22 cellular contexts compared by ENCODE assay signal in the genomic region with DNA sequence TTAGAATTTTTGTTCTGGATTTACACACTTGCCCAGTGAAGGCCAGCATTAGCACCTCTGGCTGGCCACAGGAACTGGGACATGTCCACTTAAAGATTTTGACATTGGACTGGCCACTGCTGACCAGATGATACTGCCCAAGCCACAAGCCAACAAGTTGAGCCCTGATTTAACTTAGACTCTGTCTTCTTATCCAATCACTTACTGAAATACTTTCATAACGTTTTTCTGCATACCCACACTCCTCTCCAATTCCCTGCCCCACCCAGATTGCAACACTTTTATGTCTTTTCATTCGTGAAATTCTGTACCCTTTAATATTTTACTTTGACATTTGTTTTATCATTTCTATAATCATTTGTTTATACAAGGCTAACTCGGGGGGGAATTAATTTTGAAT.
DNase-seq lines count a peak whose midpoint lies in the region; ATAC-seq lines count a peak whose summit lies in the region.
"Had no signal": no experiment of that assay in that cellular context is flagged by ENCODE, and none has a peak within 500 bp of the region (broad histone marks: within the 10 kb centered on the region; RNA-seq: fewer than 3 reads in every experiment).

No MANE protein-coding gene starts in this region.

- no peak for ATAC-seq in naive thymus-derived CD8-positive, alpha-beta T cell
- ATAC-seq in GM18868 (IDR thresholded peaks at IDR 0.05; ENCODE audit: unreplicated experiment), result no peak
- ATAC-seq: GM23338, right lobe of liver had no signal

- H3K79me2 ChIP-seq in GM23248 (ENCODE audit: insufficient read depth), result no peaks in the 10 kb centered on the region

- 2% methylated on average over 3 of the region's 3 CpGs for WGBS in GM23248 (ENCODE audit: low coverage in 1 of 2, low lambda C conversion rate in 2 of 2, missing lambda C conversion rate in 2 of 2), 2 experiments

- CTCF ChIA-PET in activated naive CD4-positive, alpha-beta T cell treated with anti-CD3 and anti-CD28 coated beads, Interleukin-2, amount 10 ng/mL, durations not matched to agents 7 days and 5 days (lab: Charles Lee), result no interaction called here

- no peak overlapping the region for H3K9ac ChIP-seq in GM23248

- no peak overlapping the region for H3K4me3 ChIP-seq in GM23248
- H3K4me3 ChIP-seq: cardiac muscle cell, GM12878, GM23338, right lobe of liver, thyroid gland had no signal

- H3K9me3 Mint-ChIP-seq in activated naive CD4-positive, alpha-beta T cell treated with anti-CD3 and anti-CD28 coated beads, Interleukin-2, amount 10 ng/mL, durations not matched to agents 7 days and 5 days, result peaks cover 51% of the 10 kb centered on the region
- peaks cover 40% of the 10 kb centered on the region for H3K9me3 Mint-ChIP-seq in activated T-helper 2 cell treated with anti-CD3 and anti-CD28 coated beads, Interferon-gamma antibody, Interleukin-2, Interleukin-4, amounts not matched to agents 10 μg/mL and 5 μg/mL and 100 μg/mL, durations not matched to agents 14 hours and 24 hours and 36 hours
- H3K9me3 Mint-ChIP-seq in naive thymus-derived CD8-positive, alpha-beta T cell, result peaks cover 4 to 29% (median 13%) of the 10 kb centered on the region in 9 donors
- H3K9me3 Mint-ChIP-seq: GM23338 had no signal

- H3K4me1 Mint-ChIP-seq in activated naive CD4-positive, alpha-beta T cell treated with anti-CD3 and anti-CD28 coated beads, Interleukin-2, amount 10 ng/mL, durations not matched to agents 7 days and 5 days, result peaks cover 82% of the 10 kb centered on the region
- peaks cover 65% of the 10 kb centered on the region for H3K4me1 Mint-ChIP-seq in activated T-helper 2 cell treated with anti-CD3 and anti-CD28 coated beads, Interferon-gamma antibody, Interleukin-2, Interleukin-4, amounts not matched to agents 10 μg/mL and 5 μg/mL and 100 μg/mL, durations not matched to agents 14 hours and 24 hours and 36 hours (ENCODE audit: low read depth)
- peaks cover 24 to 56% (median 37%) of the 10 kb centered on the region in 4 donors for H3K4me1 Mint-ChIP-seq in naive thymus-derived CD8-positive, alpha-beta T cell
- H3K4me1 Mint-ChIP-seq: GM23338 had no signal

- H3K27me3 Mint-ChIP-seq in activated naive CD4-positive, alpha-beta T cell treated with anti-CD3 and anti-CD28 coated beads, Interleukin-2, amount 10 ng/mL, durations not matched to agents 7 days and 5 days, result no peaks in the 10 kb centered on the region
- H3K27me3 Mint-ChIP-seq in activated T-helper 2 cell treated with anti-CD3 and anti-CD28 coated beads, Interferon-gamma antibody, Interleukin-2, Interleukin-4, amounts not matched to agents 10 μg/mL and 5 μg/mL and 100 μg/mL, durations not matched to agents 14 hours and 24 hours and 36 hours (ENCODE audit: low read depth), result no peaks in the 10 kb centered on the region
- H3K27me3 Mint-ChIP-seq in naive thymus-derived CD8-positive, alpha-beta T cell, result no peaks in the 10 kb centered on the region

- H2AFZ ChIP-seq in GM23248, result no peak overlapping the region
- H2AFZ ChIP-seq: GM23338 had no signal

- no peak for DNase-seq in activated naive CD4-positive, alpha-beta T cell treated with anti-CD3 and anti-CD28 coated beads, Interleukin-2, amount 10 ng/mL, durations not matched to agents 7 days and 5 days
- DNase-seq in activated naive CD4-positive, alpha-beta T cell (lab: John Stamatoyannopoulos, UW), result no peak
- DNase-seq in GM23248, result peak; percentile 8
- no peak for DNase-seq in activated T-helper 2 cell treated with anti-CD3 and anti-CD28 coated beads, Interferon-gamma antibody, Interleukin-2, Interleukin-4, amounts not matched to agents 10 μg/mL and 5 μg/mL and 100 μg/mL, durations not matched to agents 14 hours and 24 hours and 36 hours (ENCODE audit: low spot score)
- no peak for DNase-seq in naive thymus-derived CD8-positive, alpha-beta T cell
- no peak for DNase-seq in NOMO-1 treated with DMSO at 0.1 percent for 48 hours (lab: John Stamatoyannopoulos, UW; ENCODE audit: unreplicated experiment)
- no peak for DNase-seq in NCI-H128 (lab: John Stamatoyannopoulos, UW; ENCODE audit: unreplicated experiment)
- DNase-seq: activated CD4-positive, alpha-beta T cell treated with anti-CD3 and anti-CD28 coated beads, Interleukin-2, amount 50 U/mL, for 4 hours; DMS53; IMR-90; mammary epithelial cell; NCI-H1105 treated with DMSO at 0.1 percent for 48 hours; NCI-H2107; NCI-H524; right lobe of liver; thyroid gland had no signal

- no peaks in the 10 kb centered on the region; the same call in 1 of the 2 replicates for H3K27me3 ChIP-seq in GM23248 (replicated peaks; ENCODE audit: insufficient read depth)
- H3K27me3 ChIP-seq: cardiac muscle cell, right lobe of liver, thyroid gland had no signal

- H3F3A ChIP-seq in GM23248 (ENCODE audit: insufficient read depth), result no peaks in the 10 kb centered on the region

- intact Hi-C loops in activated T-helper 2 cell treated with anti-CD3 and anti-CD28 coated beads, Interferon-gamma antibody, Interleukin-2, Interleukin-4, amounts not matched to agents 10 μg/mL and 5 μg/mL and 100 μg/mL, durations not matched to agents 14 hours and 24 hours and 36 hours (cut with micrococcal nuclease), result loop anchor here (5.0 kb wide), 1 partner anchor 285 kb away; no protein-coding TSS in a partner anchor

- no peaks in the 10 kb centered on the region for H3K9me3 ChIP-seq in GM23248 (ENCODE audit: low read depth)
- H3K9me3 ChIP-seq: right lobe of liver, thyroid gland had no signal

- no peak overlapping the region for H3K4me2 ChIP-seq in GM23248 (ENCODE audit: unreplicated experiment)
- H3K4me2 ChIP-seq: GM23338 had no signal

- no peaks in the 10 kb centered on the region for H3K9me2 ChIP-seq in GM23248 (ENCODE audit: insufficient read depth)

- no peak overlapping the region for H3K27ac ChIP-seq in GM23248
- H3K27ac ChIP-seq: C4-2B, cardiac muscle cell, right lobe of liver, RWPE1, thyroid gland had no signal

- H3K27ac Mint-ChIP-seq in activated naive CD4-positive, alpha-beta T cell treated with anti-CD3 and anti-CD28 coated beads, Interleukin-2, amount 10 ng/mL, durations not matched to agents 7 days and 5 days, result peak overlapping the region; percentile 86
- H3K27ac Mint-ChIP-seq in activated T-helper 2 cell treated with anti-CD3 and anti-CD28 coated beads, Interferon-gamma antibody, Interleukin-2, Interleukin-4, amounts not matched to agents 10 μg/mL and 5 μg/mL and 100 μg/mL, durations not matched to agents 14 hours and 24 hours and 36 hours, result peak overlapping the region; percentile 97
- peak overlapping the region in 9 of 10 donors; percentile 70 to 94 (median 89) for H3K27ac Mint-ChIP-seq in naive thymus-derived CD8-positive, alpha-beta T cell
- H3K27ac Mint-ChIP-seq: GM23338 had no signal

- H3K4me3 Mint-ChIP-seq in activated naive CD4-positive, alpha-beta T cell treated with anti-CD3 and anti-CD28 coated beads, Interleukin-2, amount 10 ng/mL, durations not matched to agents 7 days and 5 days, result peak overlapping the region; percentile 3
- H3K4me3 Mint-ChIP-seq in activated T-helper 2 cell treated with anti-CD3 and anti-CD28 coated beads, Interferon-gamma antibody, Interleukin-2, Interleukin-4, amounts not matched to agents 10 μg/mL and 5 μg/mL and 100 μg/mL, durations not matched to agents 14 hours and 24 hours and 36 hours (ENCODE audit: low read depth), result no peak overlapping the region
- H3K4me3 Mint-ChIP-seq in naive thymus-derived CD8-positive, alpha-beta T cell, result peak overlapping the region in 3 of 10 donors; percentile 2 to 39 (median 15)
- H3K4me3 Mint-ChIP-seq: GM23338 had no signal

- POLR2A ChIA-PET in naive thymus-derived CD8-positive, alpha-beta T cell (lab: Charles Lee), result interaction anchor here (1.0 kb wide), 1 partner anchor 16 kb away, joined by 3 read pairs; no protein-coding TSS in a partner anchor

- H3K36me3 ChIP-seq in GM23248 (ENCODE audit: low read depth), result no peaks in the 10 kb centered on the region
- H3K36me3 ChIP-seq: cardiac muscle cell, right lobe of liver, thyroid gland had no signal

- no peaks in the 10 kb centered on the region for H3K4me1 ChIP-seq in GM23248 (ENCODE audit: insufficient read depth)
- H3K4me1 ChIP-seq: right lobe of liver, thyroid gland had no signal

- no peaks in the 10 kb centered on the region for H4K20me1 ChIP-seq in GM23248 (ENCODE audit: insufficient read depth)

- in situ Hi-C loops in GM23248 (cut with MboI), result no loop called here

- H3K36me3 Mint-ChIP-seq in activated naive CD4-positive, alpha-beta T cell treated with anti-CD3 and anti-CD28 coated beads, Interleukin-2, amount 10 ng/mL, durations not matched to agents 7 days and 5 days, result peaks cover 80% of the 10 kb centered on the region
- peaks cover 77% of the 10 kb centered on the region for H3K36me3 Mint-ChIP-seq in activated T-helper 2 cell treated with anti-CD3 and anti-CD28 coated beads, Interferon-gamma antibody, Interleukin-2, Interleukin-4, amounts not matched to agents 10 μg/mL and 5 μg/mL and 100 μg/mL, durations not matched to agents 14 hours and 24 hours and 36 hours (ENCODE audit: low read depth)
- H3K36me3 Mint-ChIP-seq in naive thymus-derived CD8-positive, alpha-beta T cell, result peaks cover 0 to 22% (median 15%) of the 10 kb centered on the region in 3 donors
